In the genomic region with DNA sequence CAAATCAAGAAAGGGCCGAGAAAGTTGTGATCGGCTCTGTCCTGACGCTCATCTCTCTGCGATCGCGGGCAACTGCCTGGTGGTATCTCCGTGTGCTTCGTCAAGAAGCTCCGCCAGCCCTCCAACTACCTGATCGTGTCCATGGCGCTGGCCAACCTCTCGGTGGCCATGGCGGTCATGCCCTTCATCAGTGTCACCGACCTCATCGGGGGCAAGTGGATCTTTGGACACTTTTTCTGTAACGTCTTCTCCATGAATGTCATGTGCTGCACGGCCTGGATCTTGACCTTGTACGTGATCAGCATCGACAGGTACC, we compare ENCODE assay signal across 8 cellular contexts. TPM values are rescaled to one million over a fixed set of nuclear protein-coding genes. Genes with fewer than 3 reads are reported as not detected.
DNase-seq lines count a peak whose midpoint lies in the region; ATAC-seq and TF ChIP-seq lines count a peak whose summit lies in the region.

No MANE protein-coding gene starts in this region.

- peak overlapping the region; percentile 89 for H3K4me3 ChIP-seq in CD8-positive, alpha-beta memory T cell (ENCODE audit: low read length)
- H3K4me3 ChIP-seq in gastroesophageal sphincter, result peak overlapping the region; percentile 62 to 85
- peak overlapping the region; percentile 92 for H3K4me3 ChIP-seq in psoas muscle

- TF ChIP-seq POLR2A in gastroesophageal sphincter (IDR thresholded peaks at IDR 0.05), result no peak

- intact Hi-C loops in psoas muscle (cut with DNase I), result loop anchor here (5.0 kb wide), 3 partner anchors 41 to 206 kb away; a partner anchor contains a TSS

- POLR2A ChIA-PET in CD8-positive, alpha-beta memory T cell (lab: Charles Lee), result no interaction called here

- no peaks in the 10 kb centered on the region for H3K36me3 ChIP-seq in CD8-positive, alpha-beta memory T cell (ENCODE audit: insufficient read depth, low read length)
- no peaks in the 10 kb centered on the region for H3K36me3 ChIP-seq in gastroesophageal sphincter
- H3K36me3 ChIP-seq in psoas muscle (ENCODE audit: insufficient read depth in 1 of 2, low read depth in 1 of 2), result no peaks in the 10 kb centered on the region

- CTCF ChIA-PET in CD8-positive, alpha-beta memory T cell (lab: Charles Lee), result interaction anchor here (1.0 kb wide), 1 partner anchor 43 kb away, joined by 3 read pairs; no protein-coding TSS in a partner anchor

- no peak for TF ChIP-seq CTCF in VCaP (conservative IDR thresholded peaks at IDR 0.05)
- no peak for TF ChIP-seq CTCF in gastroesophageal sphincter (IDR thresholded peaks at IDR 0.05)
- no peak for TF ChIP-seq CTCF in psoas muscle (IDR thresholded peaks at IDR 0.05)

- DNase-seq in CD8-positive, alpha-beta memory T cell, result no peak
- DNase-seq in psoas muscle (no peak), NCI-H1930 (lab: John Stamatoyannopoulos, UW) (no peak), UCSD-AML1 (lab: John Stamatoyannopoulos, UW; ENCODE audit: unreplicated experiment) (no peak), SIG-M5 treated with dmso at 0.1 percent for 504 hours (lab: John Stamatoyannopoulos, UW; ENCODE audit: unreplicated experiment) (no peak)

- ATAC-seq in gastroesophageal sphincter, result no peak
- no peak for ATAC-seq in psoas muscle
- ATAC-seq in GM18861 (IDR thresholded peaks at IDR 0.05; ENCODE audit: unreplicated experiment), result no peak

- no peaks in the 10 kb centered on the region for H3K9me3 Mint-ChIP-seq in CD8-positive, alpha-beta memory T cell

- H3K9me3 ChIP-seq in CD8-positive, alpha-beta memory T cell (ENCODE audit: low read length), result no peaks in the 10 kb centered on the region
- H3K9me3 ChIP-seq in gastroesophageal sphincter (no peaks in the 10 kb centered on the region), psoas muscle (no peaks in the 10 kb centered on the region)

- H3K4me1 Mint-ChIP-seq in CD8-positive, alpha-beta memory T cell, result peaks cover 26 to 39% (median 36%) of the 10 kb centered on the region in 3 donors

- peaks cover 15% of the 10 kb centered on the region for H3K4me1 ChIP-seq in CD8-positive, alpha-beta memory T cell (ENCODE audit: insufficient read depth, low read length)
- H3K4me1 ChIP-seq in gastroesophageal sphincter, result peaks cover 0 to 44% (median 9%) of the 10 kb centered on the region in 3 donors
- peaks cover 15% of the 10 kb centered on the region for H3K4me1 ChIP-seq in psoas muscle

- 24 to 66% methylated on average over 6 to 15 of the region's 19 CpGs for WGBS in gastroesophageal sphincter (ENCODE audit: low coverage in 1 of 2), 2 donors
- WGBS in psoas muscle, 3 donors, result 34 to 41% (median 37%) methylated on average over 17 to 19 of the region's 19 CpGs

- peak overlapping the region in 7 of 8 donors; percentile 8 to 89 (median 80) for H3K27ac Mint-ChIP-seq in CD8-positive, alpha-beta memory T cell

- H3K27ac ChIP-seq in CD8-positive, alpha-beta memory T cell (ENCODE audit: low read depth, low read length), result no peak overlapping the region
- H3K27ac ChIP-seq in VCaP (peak overlapping the region; percentile 89), gastroesophageal sphincter (peak overlapping the region; percentile 74 to 98 (median 94)), psoas muscle (peak overlapping the region; percentile 86)

- no peaks in the 10 kb centered on the region for H3K27me3 ChIP-seq in CD8-positive, alpha-beta memory T cell (ENCODE audit: insufficient read depth, low read length, poor library complexity, severe bottlenecking)
- H3K27me3 ChIP-seq in gastroesophageal sphincter, result no peaks in the 10 kb centered on the region
- H3K27me3 ChIP-seq in psoas muscle (ENCODE audit: insufficient read depth in 3 of 3, low read length in 2 of 3), result no peaks in the 10 kb centered on the region

- peaks cover 12 to 24% of the 10 kb centered on the region in 2 donors for H3K27me3 Mint-ChIP-seq in CD8-positive, alpha-beta memory T cell

- H3K36me3 Mint-ChIP-seq in CD8-positive, alpha-beta memory T cell, result peaks cover 0 to 3% (median 2%) of the 10 kb centered on the region in 3 donors

- TF ChIP-seq EP300 in gastroesophageal sphincter (IDR thresholded peaks at IDR 0.05), result no peak

- H3K4me3 Mint-ChIP-seq in CD8-positive, alpha-beta memory T cell, result peak overlapping the region; percentile 77 to 93 (median 86)

RNA-seq across cellular contexts. Expression of a gene that starts 1.6 kb away (rescaled TPM):
- total RNA-seq in CD8-positive, alpha-beta memory T cell, result 10 to 100 TPM; 13.6 to 14.9 TPM
- 16.6 TPM for polyA plus RNA-seq in CD8-positive, alpha-beta memory T cell
- total RNA-seq in gastroesophageal sphincter (10 to 100 TPM; 33.8 to 47.5 (median 41.9) TPM), psoas muscle (10 to 100 TPM; 27.0 to 39.3 (median 35.5) TPM)
- polyA plus RNA-seq in psoas muscle, result 10 to 100 TPM; 19.4 to 38.4 (median 31.5) TPM

RNA-seq across cellular contexts. Expression of a gene that starts 42.5 kb away (rescaled TPM):
- 1 to 10 TPM; 5.2 to 6.5 TPM for total RNA-seq in CD8-positive, alpha-beta memory T cell
- polyA plus RNA-seq in CD8-positive, alpha-beta memory T cell, result 2.9 TPM
- total RNA-seq in gastroesophageal sphincter, result 1 to 10 TPM; 4.7 to 6.5 (median 5.5) TPM
- 1 to 10 TPM; 2.1 to 4.0 (median 2.5) TPM for total RNA-seq in psoas muscle
- 1 to 10 TPM in 2 of 3 donors, under 1 TPM in 1; 0.89 to 1.9 (median 1.8) TPM for polyA plus RNA-seq in psoas muscle

RNA-seq across cellular contexts. Expression of a gene that starts 49.7 kb away (rescaled TPM):
- total RNA-seq in CD8-positive, alpha-beta memory T cell, result not detected
- 0.35 TPM for polyA plus RNA-seq in CD8-positive, alpha-beta memory T cell
- not detected for total RNA-seq in gastroesophageal sphincter
- total RNA-seq in psoas muscle, result not detected
- not detected for polyA plus RNA-seq in psoas muscle
